In genomic region chr22:31838917-31839316, GRCh38 we compare ENCODE assay signal across 27 cellular contexts.
DNase-seq lines count a peak whose midpoint lies in the region; ATAC-seq and TF ChIP-seq lines count a peak whose summit lies in the region.
"Had no signal": no experiment of that assay in that cellular context is flagged by ENCODE, and none has a peak within 500 bp of the region (broad histone marks: within the 10 kb centered on the region; RNA-seq: fewer than 3 reads in every experiment).

No MANE protein-coding gene starts in this region.

- H3K4me3 ChIP-seq in breast epithelium (no peak overlapping the region), mammary epithelial cell (replicated peaks in 1 of 3; ENCODE audit: insufficient read depth in 1 of 3, low read depth in 2 of 3, low read length in 3 of 3) (no peak overlapping the region)
- H3K4me3 ChIP-seq: BLaER1 treated with 17β-estradiol and CSF1 and Interleukin-3, amounts not matched to agents 10 nM and 100 nM; GM12878; GM23248 had no signal

- TF ChIP-seq POLR2A in breast epithelium (IDR thresholded peaks at IDR 0.05), result no peak

- in situ Hi-C loops in mammary epithelial cell (cut with MboI; ENCODE audit: low sequenced_read_pairs in 2 of 2), result no loop called here

- H3K4me3 Mint-ChIP-seq in MCF 10A (ENCODE audit: unreplicated experiment) (no peak overlapping the region), memory B cell (no peak overlapping the region), T-cell (no peak overlapping the region)
- H3K4me3 Mint-ChIP-seq: CD4-positive, alpha-beta memory T cell; H9; HFFc6 had no signal

- intact Hi-C loops in MCF 10A (cut with micrococcal nuclease) (no loop called here), breast epithelium (cut with DNase I; ENCODE audit: low total_unique reads) (no loop called here), mammary epithelial cell (cut with micrococcal nuclease) (loop anchor here (10.0 kb wide), 2 partner anchors 84 to 106 kb away; partner anchors contain the start of genes DEPDC5, PRR14L and YWHAH)

- dilution Hi-C loops in mammary epithelial cell (cut with HindIII; ENCODE audit: low sequenced_read_pairs), result loop anchor here (5.0 kb wide), 1 partner anchor 192 kb away; no protein-coding TSS in a partner anchor

- no peaks in the 10 kb centered on the region for H3K27me3 ChIP-seq in breast epithelium
- H3K27me3 ChIP-seq in mammary epithelial cell (ENCODE audit: insufficient read depth, low read length), result no peaks in the 10 kb centered on the region
- H3K27me3 ChIP-seq: BLaER1 treated with 17β-estradiol and CSF1 and Interleukin-3, amounts not matched to agents 10 nM and 100 nM had no signal

- no peaks in the 10 kb centered on the region for H3K9me3 ChIP-seq in breast epithelium
- no peaks in the 10 kb centered on the region for H3K9me3 ChIP-seq in mammary epithelial cell (replicated peaks; ENCODE audit: insufficient read depth, low read length)
- H3K9me3 ChIP-seq: BLaER1 treated with 17β-estradiol and CSF1 and Interleukin-3, amounts not matched to agents 10 nM and 100 nM; Caco-2 had no signal

- BruUV-seq in MCF 10A (replicated peaks; lab: Mats Ljungman, UMichigan), result no TSS peak
- BruUV-seq in mammary epithelial cell (replicated peaks; lab: Mats Ljungman, UMichigan), result no TSS peak

- H3K27ac ChIP-seq in breast epithelium (no peak overlapping the region), mammary epithelial cell (ENCODE audit: insufficient read depth, low read depth, low read length) (no peak overlapping the region)
- H3K27ac ChIP-seq: 22Rv1; BLaER1 treated with 17β-estradiol and CSF1 and Interleukin-3, amounts not matched to agents 10 nM and 100 nM; GM23248; KMS-11 had no signal

- H3K36me3 Mint-ChIP-seq in MCF 10A (ENCODE audit: insufficient read depth, unreplicated experiment) (peaks cover 46% of the 10 kb centered on the region), memory B cell (peaks cover 52% of the 10 kb centered on the region), T-cell (peaks cover 71% of the 10 kb centered on the region)

- no peaks in the 10 kb centered on the region for H3K9me3 Mint-ChIP-seq in MCF 10A (ENCODE audit: unreplicated experiment)
- H3K9me3 Mint-ChIP-seq in memory B cell, result no peaks in the 10 kb centered on the region
- no peaks in the 10 kb centered on the region for H3K9me3 Mint-ChIP-seq in T-cell
- H3K9me3 Mint-ChIP-seq: CD4-positive, alpha-beta memory T cell; H9; HFFc6 had no signal

- no peaks in the 10 kb centered on the region for H3K36me3 ChIP-seq in breast epithelium
- no peaks in the 10 kb centered on the region for H3K36me3 ChIP-seq in mammary epithelial cell (ENCODE audit: insufficient read depth, low read length)

- H3K27me3 Mint-ChIP-seq in MCF 10A (ENCODE audit: insufficient read depth, unreplicated experiment) (no peaks in the 10 kb centered on the region), memory B cell (no peaks in the 10 kb centered on the region), T-cell (no peaks in the 10 kb centered on the region)
- H3K27me3 Mint-ChIP-seq: CD4-positive, alpha-beta memory T cell had no signal

- peak overlapping the region; percentile 47 for H3K4me2 ChIP-seq in mammary epithelial cell (ENCODE audit: insufficient read depth, low read depth, low read length)
- H3K4me2 ChIP-seq: BLaER1 treated with 17β-estradiol and CSF1 and Interleukin-3, amounts not matched to agents 10 nM and 100 nM; KMS-11 had no signal

- peak; percentile 48 for DNase-seq in MCF 10A (ENCODE audit: unreplicated experiment)
- no peak for DNase-seq in breast epithelium (ENCODE audit: low spot score in 2 of 2)
- peak; percentile 72 for DNase-seq in mammary epithelial cell
- DNase-seq in memory B cell (ENCODE audit: low spot score in 2 of 2), result no peak
- no peak for DNase-seq in GM20000 (ENCODE audit: low spot score)
- no peak for DNase-seq in T-cell
- DNase-seq in midbrain (lab: John Stamatoyannopoulos, UW), result no peak
- DNase-seq: Caco-2; CD4-positive, alpha-beta memory T cell; DMS 273 treated with DMSO at 0.1 percent for 48 hours; DMS79 treated with DMSO at 0.1 percent for 48 hours; GM23248; H9; HFFc6; IMR-90; MV-4-11; NCI-H1105 treated with DMSO at 0.1 percent for 48 hours; NCI-H2029 treated with DMSO at 0.1 percent for 48 hours; NCI-H2171; NCI-H524 treated with DMSO at 0.1 percent for 48 hours; NCI-H82; Right ventricle myocardium superior had no signal

- H3K9ac ChIP-seq in mammary epithelial cell (ENCODE audit: insufficient read depth, low read length), result no peak overlapping the region
- H3K9ac ChIP-seq: BLaER1 treated with 17β-estradiol and CSF1 and Interleukin-3, amounts not matched to agents 10 nM and 100 nM; GM23248; KMS-11 had no signal

- no peaks in the 10 kb centered on the region for H3K79me2 ChIP-seq in mammary epithelial cell (ENCODE audit: insufficient read depth, low read length)

- peak overlapping the region; percentile 31 for H3K27ac Mint-ChIP-seq in MCF 10A (ENCODE audit: low read depth, unreplicated experiment)
- peak overlapping the region; percentile 32 for H3K27ac Mint-ChIP-seq in memory B cell
- H3K27ac Mint-ChIP-seq in T-cell, result no peak overlapping the region
- H3K27ac Mint-ChIP-seq: H9, HFFc6 had no signal

- TF ChIP-seq CTCF in MCF 10A (IDR thresholded peaks at IDR 0.05; ENCODE audit: unreplicated experiment), result no peak
- TF ChIP-seq CTCF in breast epithelium (IDR thresholded peaks at IDR 0.05), result no peak
- no peak for TF ChIP-seq CTCF in mammary epithelial cell (conservative IDR thresholded peaks at IDR 0.05 in 1 of 2, IDR thresholded peaks at IDR 0.05 in 1 of 2; ENCODE audit: extremely low read depth in 1 of 2, insufficient read depth in 1 of 2, low read depth in 1 of 2, low read length in 2 of 2)
- no peak for TF ChIP-seq CTCF in GM20000 (IDR thresholded peaks at IDR 0.05; ENCODE audit: extremely low read depth, missing control alignments)

- CTCF ChIA-PET in MCF 10A (lab: Yijun Ruan, JAX) (interaction anchor here (0.6 kb wide), 2 partner anchors 19 to 267 kb away, joined by 3 read pairs; no protein-coding TSS in a partner anchor), mammary epithelial cell (lab: Charles Lee; ENCODE audit: low non-redundant PET) (interaction anchor here (0.5 kb wide), 1 partner anchor 18 kb away, joined by 4 read pairs; no protein-coding TSS in a partner anchor), T-cell (lab: Charles Lee) (no interaction called here)

- ATAC-seq in memory B cell (ENCODE audit: low read depth) (no peak), T-cell (replicated peaks in 1 of 4) (no peak), HG02763 (IDR thresholded peaks at IDR 0.05; ENCODE audit: unreplicated experiment) (no peak)
- ATAC-seq: GM12878 had no signal

- no peaks in the 10 kb centered on the region for H4K20me1 ChIP-seq in mammary epithelial cell (ENCODE audit: insufficient read depth, low read length)

- H3K4me1 ChIP-seq in breast epithelium, result no peaks in the 10 kb centered on the region
- peaks cover 24% of the 10 kb centered on the region for H3K4me1 ChIP-seq in mammary epithelial cell (ENCODE audit: insufficient read depth, low read length)
- H3K4me1 ChIP-seq: Caco-2 had no signal

- no peak overlapping the region for H2AFZ ChIP-seq in mammary epithelial cell (ENCODE audit: low read depth, low read length)
- H2AFZ ChIP-seq: GM23248 had no signal

- peaks cover 14% of the 10 kb centered on the region for H3K4me1 Mint-ChIP-seq in MCF 10A (ENCODE audit: insufficient read depth, unreplicated experiment)
- peaks cover 12% of the 10 kb centered on the region for H3K4me1 Mint-ChIP-seq in memory B cell
- no peaks in the 10 kb centered on the region for H3K4me1 Mint-ChIP-seq in T-cell
- H3K4me1 Mint-ChIP-seq: H9 had no signal

- POLR2A ChIA-PET in MCF 10A (lab: Yijun Ruan, JAX), result interaction anchor here (0.9 to 2.9 kb wide), 4 partner anchors 9 to 177 kb away, joined by 3 to 15 read pairs (median 4); no protein-coding TSS in a partner anchor
- POLR2A ChIA-PET in T-cell (lab: Charles Lee), result interaction anchor here in 1 of 2 donors (0.7 kb wide), 1 partner anchor 14 kb away, joined by 3 read pairs; no protein-coding TSS in a partner anchor

- WGBS in mammary epithelial cell (ENCODE audit: low coverage, missing lambda C conversion rate), result 16% methylated on average over 3 of the region's 3 CpGs

Comparison
In these comparisons a context has a peak if more than half of its experiments do, and no peak if none do; other contexts are left out.
1. DNase-seq: peak in MCF 10A (single experiment) and mammary epithelial cell (single experiment); none in breast epithelium (0 of 2), memory B cell (0 of 2), GM20000 (single experiment), T-cell (0 of 34) and midbrain (single experiment).
2. H3K27ac Mint-ChIP-seq: peak in MCF 10A (single experiment) and memory B cell (single experiment); none in T-cell (0 of 2).
3. CTCF ChIA-PET loops: an anchor here in MCF 10A (0.6 kb wide) and mammary epithelial cell (0.5 kb wide); none called in T-cell.